Comparison of ENCODE assay signal across 1 cellular context in genomic region chr2:161159829-161160225, GRCh38.
TF ChIP-seq lines count a peak whose summit lies in the region.

No MANE protein-coding gene starts in this region.

TF ChIP-seq in HepG2, 621 proteins besides CTCF, POLR2A, EP300 and RAD21 (continued from another document):
- TF ChIP-seq SOX13 (IDR thresholded peaks at IDR 0.05) (no peak; the same call in 1 of the 2 replicates), SOX13 (CRISPR knock-in tag; conservative IDR thresholded peaks at IDR 0.05 in 1 of 2, IDR thresholded peaks at IDR 0.05 in 1 of 2) (peak in 1 of 2 experiments; percentile 59; a peak in 1 of 4 replicates), MTERF4 (CRISPR knock-in tag; IDR thresholded peaks at IDR 0.05) (0 out of 2 replicates have a peak, but pooled peaks have one; percentile 6), PBX2 (CRISPR knock-in tag; IDR thresholded peaks at IDR 0.05) (no peak), AHR (CRISPR knock-in tag; IDR thresholded peaks at IDR 0.05) (no peak), HNF4A (CRISPR knock-in tag; IDR thresholded peaks at IDR 0.05) (peak; percentile 85), ZFP91 (CRISPR knock-in tag; IDR thresholded peaks at IDR 0.05; ENCODE audit: borderline replicate concordance) (no peak), TARDBP (CRISPR knock-in tag; IDR thresholded peaks at IDR 0.05) (0 out of 2 replicates have a peak, but pooled peaks have one; percentile 8), TBP (CRISPR knock-in tag; IDR thresholded peaks at IDR 0.05) (no peak), ELF4 (CRISPR knock-in tag; IDR thresholded peaks at IDR 0.05; ENCODE audit: borderline replicate concordance) (no peak), PCBP2 (optimal IDR thresholded peaks at IDR 0.05; ENCODE audit: low read depth, low read length, poor library complexity, severe bottlenecking) (no peak), ZNF788 (CRISPR knock-in tag; IDR thresholded peaks at IDR 0.05; ENCODE audit: borderline replicate concordance) (no peak), MED8 (CRISPR knock-in tag; IDR thresholded peaks at IDR 0.05; ENCODE audit: insufficient replicate concordance) (peak; percentile 25), ZNF224 (CRISPR knock-in tag; IDR thresholded peaks at IDR 0.05) (no peak), SOX5 (CRISPR knock-in tag; IDR thresholded peaks at IDR 0.05; ENCODE audit: borderline replicate concordance) (peak; percentile 45; the same call in 1 of the 2 replicates), SNAI1 (CRISPR knock-in tag; IDR thresholded peaks at IDR 0.05; ENCODE audit: borderline replicate concordance) (no peak), ZBED4 (CRISPR knock-in tag; IDR thresholded peaks at IDR 0.05; ENCODE audit: borderline replicate concordance) (no peak), RARG (CRISPR knock-in tag; IDR thresholded peaks at IDR 0.05; ENCODE audit: low read depth) (no peak), ZKSCAN5 (CRISPR knock-in tag; IDR thresholded peaks at IDR 0.05) (no peak), SIX4 (CRISPR knock-in tag; IDR thresholded peaks at IDR 0.05) (peak; percentile 61), NR3C1 (CRISPR knock-in tag; IDR thresholded peaks at IDR 0.05) (no peak), ZNF230 (CRISPR knock-in tag; IDR thresholded peaks at IDR 0.05) (no peak), ARHGAP35 (CRISPR knock-in tag; IDR thresholded peaks at IDR 0.05; ENCODE audit: borderline replicate concordance) (no peak), SP1 (IDR thresholded peaks at IDR 0.05) (no peak), SP1 (CRISPR knock-in tag; IDR thresholded peaks at IDR 0.05) (no peak), HHEX (CRISPR knock-in tag; IDR thresholded peaks at IDR 0.05) (no peak; the same call in 1 of the 2 replicates), ETV5 (CRISPR knock-in tag; IDR thresholded peaks at IDR 0.05; ENCODE audit: borderline replicate concordance) (no peak), ZNF616 (CRISPR knock-in tag; IDR thresholded peaks at IDR 0.05; ENCODE audit: low read depth) (no peak), ZNF780A (CRISPR knock-in tag; IDR thresholded peaks at IDR 0.05) (no peak), NAIF1 (CRISPR knock-in tag; IDR thresholded peaks at IDR 0.05; ENCODE audit: borderline replicate concordance) (no peak), TBX3 (IDR thresholded peaks at IDR 0.05; ENCODE audit: borderline replicate concordance) (no peak; the same call in 1 of the 2 replicates), ZNF850 (CRISPR knock-in tag; conservative IDR thresholded peaks at IDR 0.05) (no peak), ZBTB8A (CRISPR knock-in tag; IDR thresholded peaks at IDR 0.05; ENCODE audit: borderline replicate concordance, low read depth) (no peak), MED13 (CRISPR knock-in tag; IDR thresholded peaks at IDR 0.05) (no peak), ZNF354B (CRISPR knock-in tag; IDR thresholded peaks at IDR 0.05) (no peak), WIZ (CRISPR knock-in tag; IDR thresholded peaks at IDR 0.05) (no peak), ZNF256 (CRISPR knock-in tag; conservative IDR thresholded peaks at IDR 0.05) (no peak), NR2F2 (IDR thresholded peaks at IDR 0.05; ENCODE audit: borderline replicate concordance, low read depth) (no peak; the same call in 1 of the 2 replicates), CHD2 (IDR thresholded peaks at IDR 0.05; ENCODE audit: low read depth, low read length) (no peak), FOXP1 (IDR thresholded peaks at IDR 0.05) (peak; percentile 98), FOXP1 (CRISPR knock-in tag; IDR thresholded peaks at IDR 0.05) (peak; percentile 98), ATAD3A (CRISPR knock-in tag; IDR thresholded peaks at IDR 0.05) (no peak), HDAC2 (CRISPR knock-in tag; IDR thresholded peaks at IDR 0.05) (peak; percentile 14), ZNF549 (CRISPR knock-in tag; IDR thresholded peaks at IDR 0.05) (no peak), ZNF557 (CRISPR knock-in tag; IDR thresholded peaks at IDR 0.05) (no peak), E2F2 (CRISPR knock-in tag; IDR thresholded peaks at IDR 0.05; ENCODE audit: borderline replicate concordance) (no peak), PRPF4 (IDR thresholded peaks at IDR 0.05; ENCODE audit: low read depth, low read length, poor library complexity, severe bottlenecking) (no peak), ZEB1 (IDR thresholded peaks at IDR 0.05; ENCODE audit: insufficient replicate concordance, low read depth) (no peak), ZNF777 (CRISPR knock-in tag; IDR thresholded peaks at IDR 0.05) (no peak), ZNF609 (CRISPR knock-in tag; IDR thresholded peaks at IDR 0.05; ENCODE audit: borderline replicate concordance) (no peak), PHF20 (CRISPR knock-in tag; IDR thresholded peaks at IDR 0.05) (no peak), FOXO4 (CRISPR knock-in tag; conservative IDR thresholded peaks at IDR 0.05) (no peak), ZNF704 (CRISPR knock-in tag; IDR thresholded peaks at IDR 0.05; ENCODE audit: borderline replicate concordance) (no peak), ZNF260 (CRISPR knock-in tag; IDR thresholded peaks at IDR 0.05; ENCODE audit: borderline replicate concordance, low read depth) (no peak), ZNF234 (CRISPR knock-in tag; conservative IDR thresholded peaks at IDR 0.05) (no peak), ZNF878 (CRISPR knock-in tag; IDR thresholded peaks at IDR 0.05) (no peak), NFIB (CRISPR knock-in tag; IDR thresholded peaks at IDR 0.05; ENCODE audit: borderline replicate concordance) (no peak), RNF2 (conservative IDR thresholded peaks at IDR 0.05; ENCODE audit: low read depth) (no peak; the same call in 1 of the 2 replicates)
